Comparison of ENCODE assay signal across 7 cellular contexts in genomic region chr18:74310411-74310810, GRCh38. TPM values are rescaled to one million over a fixed set of nuclear protein-coding genes. Genes with fewer than 3 reads are reported as not detected.
A peak's percentile ranks its signal among the peaks of the same experiment; 100 is the strongest.
DNase-seq lines count a peak whose midpoint lies in the region; ATAC-seq and TF ChIP-seq lines count a peak whose summit lies in the region.

No MANE protein-coding gene starts in this region.

- no peaks in the 10 kb centered on the region for H3K36me3 ChIP-seq in H7 (replicated peaks; ENCODE audit: control insufficient read depth, insufficient read depth, low read length)

- peak; percentile 25 for TF ChIP-seq CTCF in GM10266 (IDR thresholded peaks at IDR 0.05; ENCODE audit: control insufficient read depth, insufficient read depth, low read depth, missing control alignments)
- peak; percentile 83 for TF ChIP-seq CTCF in epithelial cell of esophagus (IDR thresholded peaks at IDR 0.05; ENCODE audit: insufficient read depth, low read depth, low read length, missing control alignments)
- peak; percentile 54 for TF ChIP-seq CTCF in retinal pigment epithelial cell (conservative IDR thresholded peaks at IDR 0.05; ENCODE audit: low read depth, low read length)

- H3K27me3 ChIP-seq in H7 (ENCODE audit: control insufficient read depth, insufficient read depth, low read length), result no peaks in the 10 kb centered on the region

- DNase-seq in GM10266 (ENCODE audit: extremely low spot score), result no peak
- DNase-seq in H7, result peak; percentile 46
- DNase-seq in NCI-H510A (lab: John Stamatoyannopoulos, UW), result peak; percentile 7
- DNase-seq in epithelial cell of esophagus (ENCODE audit: low read depth), result peak; percentile 80
- DNase-seq in retinal pigment epithelial cell (ENCODE audit: low read depth), result no peak
- DNase-seq in Ammon's horn (ENCODE audit: low spot score), result no peak

- no peak for ATAC-seq in HG02642 (IDR thresholded peaks at IDR 0.05; ENCODE audit: poor library complexity, unreplicated experiment)

- H3K4me3 ChIP-seq in H7 (ENCODE audit: insufficient read depth, low read depth, low read length), result no peak overlapping the region
- no peak overlapping the region for H3K4me3 ChIP-seq in epithelial cell of esophagus (ENCODE audit: low read length)
- H3K4me3 ChIP-seq in retinal pigment epithelial cell (ENCODE audit: low read length), result no peak overlapping the region

RNA-seq across cellular contexts. Expression of gene C18orf63, which starts 5.2 kb away (rescaled TPM):
- not detected in 2 replicates for total RNA-seq in H7 (2014; rRNA removed; shearing (Covaris generic))

RNA-seq across cellular contexts. Expression of gene CYB5A, which starts 18.6 kb away (rescaled TPM):
- 104 and 130 TPM in 2 replicates for total RNA-seq in H7 (2014; rRNA removed; shearing (Covaris generic))

Comparison
In these comparisons a context has a peak if more than half of its experiments do, and no peak if none do; other contexts are left out.
1. DNase-seq: peak in H7 (single experiment), NCI-H510A (single experiment) and epithelial cell of esophagus (single experiment); none in GM10266 (single experiment), retinal pigment epithelial cell (single experiment) and Ammon's horn (single experiment).
2. CTCF ChIP-seq: peak in every context shown above with its lines; median percentile 83 in epithelial cell of esophagus; 54 in retinal pigment epithelial cell; 25 in GM10266.